ENCODE assay signal across 22 cellular contexts in genomic region chr3:16412192-16412808, GRCh38.
DNase-seq lines count a peak whose midpoint lies in the region; ATAC-seq lines count a peak whose summit lies in the region.
"Had no signal": no experiment of that assay in that cellular context is flagged by ENCODE, and none has a peak within 500 bp of the region (broad histone marks: within the 10 kb centered on the region; RNA-seq: fewer than 3 reads in every experiment).

No MANE protein-coding gene starts in this region.

- H3K4me2 ChIP-seq in BLaER1, result peak overlapping the region; percentile 7; the same call in 1 of the 2 replicates
- H3K4me2 ChIP-seq in Karpas-422 (ENCODE audit: low read depth, low read length, poor library complexity, severe bottlenecking), result peak overlapping the region; percentile 54
- H3K4me2 ChIP-seq: hepatocyte had no signal

- no peak overlapping the region for H3K4me3 Mint-ChIP-seq in immature natural killer cell
- H3K4me3 Mint-ChIP-seq: activated CD8-positive, alpha-beta memory T cell treated with anti-CD3 and anti-CD28 coated beads, Interleukin-2, amount 10 ng/mL, durations not matched to agents 7 days and 5 days; T-helper 1 cell treated with Interleukin-12 subunit alpha and Interleukin-12 subunit beta and Interleukin-4 antibody, amounts not matched to agents 30 μg/mL and 1 μg/mL, for 36 hours had no signal

- DNase-seq in Karpas-422, result peak; percentile 62
- DNase-seq in immature natural killer cell, result no peak
- DNase-seq in cortex of kidney (lab: John Stamatoyannopoulos, UW), result no peak
- DNase-seq in inferior parietal cortex (ENCODE audit: extremely low spot score), result no peak
- DNase-seq in GM19238 (ENCODE audit: insufficient read length, low spot score), result no peak
- DNase-seq: activated CD4-positive, CD25-positive, alpha-beta regulatory T cell; activated CD8-positive, alpha-beta memory T cell treated with anti-CD3 and anti-CD28 coated beads, Interleukin-2, amount 10 ng/mL, durations not matched to agents 7 days and 5 days; activated effector memory CD4-positive, alpha-beta T cell treated with anti-CD3 and anti-CD28 coated beads, Interleukin-2, amount 50 U/mL, for 16 hours; kidney; NCI-H146; NCI-H2227 treated with DMSO at 0.1 percent for 48 hours; NK-92 treated with Interleukin-12 subunit alpha and Interleukin-12 subunit beta, amount 100 ng/mL, for 24 hours; right cardiac atrium; Right ventricle myocardium superior had no signal

- H3K4me1 Mint-ChIP-seq in immature natural killer cell, result peaks cover 56 to 70% of the 10 kb centered on the region in 2 donors

- H2AFZ ChIP-seq in Karpas-422 (ENCODE audit: low read length), result no peak overlapping the region
- H2AFZ ChIP-seq: hepatocyte had no signal

- H3K27ac Mint-ChIP-seq in immature natural killer cell, result peak overlapping the region in 4 of 6 donors; percentile 1 to 73 (median 38)
- H3K27ac Mint-ChIP-seq: activated CD8-positive, alpha-beta memory T cell treated with anti-CD3 and anti-CD28 coated beads, Interleukin-2, amount 10 ng/mL, durations not matched to agents 7 days and 5 days had no signal

- H3K9me3 ChIP-seq in BLaER1 (no peaks in the 10 kb centered on the region), Karpas-422 (ENCODE audit: low read length) (no peaks in the 10 kb centered on the region)
- H3K9me3 ChIP-seq: neutrophil, vagina had no signal

- H3K27ac ChIP-seq in BLaER1, result no peak overlapping the region
- peak overlapping the region; percentile 99 for H3K27ac ChIP-seq in Karpas-422 (ENCODE audit: low read length)
- H3K27ac ChIP-seq: hepatocyte, neutrophil, vagina had no signal

- no peaks in the 10 kb centered on the region for H3K27me3 ChIP-seq in BLaER1
- H3K27me3 ChIP-seq in Karpas-422 (ENCODE audit: low read length), result no peaks in the 10 kb centered on the region
- H3K27me3 ChIP-seq: hepatocyte, neutrophil, vagina had no signal

- H3K4me3 ChIP-seq in BLaER1, result no peak overlapping the region
- peak overlapping the region; percentile 22; the same call in 1 of the 2 replicates for H3K4me3 ChIP-seq in Karpas-422 (ENCODE audit: low read length)
- H3K4me3 ChIP-seq: hepatocyte, vagina had no signal

- peaks cover 93% of the 10 kb centered on the region for H3K79me2 ChIP-seq in Karpas-422 (ENCODE audit: low read length)
- H3K79me2 ChIP-seq: hepatocyte had no signal

- H3K9ac ChIP-seq in BLaER1, result no peak overlapping the region
- peak overlapping the region; percentile 62 for H3K9ac ChIP-seq in Karpas-422 (ENCODE audit: low read length)

- peaks cover 0 to 14% (median 5%) of the 10 kb centered on the region in 3 donors for H3K36me3 Mint-ChIP-seq in immature natural killer cell

- ATAC-seq in GM18870 (IDR thresholded peaks at IDR 0.05; ENCODE audit: unreplicated experiment) (peak; percentile 42), HG03135 (IDR thresholded peaks at IDR 0.05; ENCODE audit: unreplicated experiment) (no peak)
- ATAC-seq: activated CD8-positive, alpha-beta memory T cell treated with anti-CD3 and anti-CD28 coated beads, Interleukin-2, amount 10 ng/mL, durations not matched to agents 7 days and 5 days; HCT116; right cardiac atrium had no signal

- no peaks in the 10 kb centered on the region for H3K9me2 ChIP-seq in Karpas-422 (replicated peaks; ENCODE audit: insufficient read depth, low read length)

- peaks cover 0 to 3% (median 0%) of the 10 kb centered on the region in 3 donors for H3K27me3 Mint-ChIP-seq in immature natural killer cell (ENCODE audit: low read depth in 3 of 3)
- H3K27me3 Mint-ChIP-seq: activated CD8-positive, alpha-beta memory T cell treated with anti-CD3 and anti-CD28 coated beads, Interleukin-2, amount 10 ng/mL, durations not matched to agents 7 days and 5 days had no signal

- H4K20me1 ChIP-seq in BLaER1 (peaks cover 77% of the 10 kb centered on the region), Karpas-422 (ENCODE audit: insufficient read depth, low read depth, low read length) (no peaks in the 10 kb centered on the region)

- H3K4me1 ChIP-seq in BLaER1 (peaks cover 24% of the 10 kb centered on the region), Karpas-422 (ENCODE audit: low read length) (peaks cover 94% of the 10 kb centered on the region)
- H3K4me1 ChIP-seq: vagina had no signal

- no peaks in the 10 kb centered on the region for H3K9me3 Mint-ChIP-seq in immature natural killer cell
- H3K9me3 Mint-ChIP-seq: T-helper 1 cell treated with Interleukin-12 subunit alpha and Interleukin-12 subunit beta and Interleukin-4 antibody, amounts not matched to agents 30 μg/mL and 1 μg/mL, for 36 hours had no signal

- peaks cover 45% of the 10 kb centered on the region for H3K36me3 ChIP-seq in BLaER1
- H3K36me3 ChIP-seq in Karpas-422 (ENCODE audit: insufficient read depth, low read length), result peaks cover 50% of the 10 kb centered on the region
- H3K36me3 ChIP-seq: neutrophil, vagina had no signal
